8 cellular contexts compared by ENCODE assay signal in genomic region chr17:47894498-47895253, GRCh38. TPM values are rescaled to one million over a fixed set of nuclear protein-coding genes. Genes with fewer than 3 reads are reported as not detected.
A peak's percentile ranks its signal among the peaks of the same experiment; 100 is the strongest.
DNase-seq lines count a peak whose midpoint lies in the region; ATAC-seq and TF ChIP-seq lines count a peak whose summit lies in the region.

No MANE protein-coding gene starts in this region.

- peak overlapping the region; percentile 85 for H2AFZ ChIP-seq in fibroblast of lung (ENCODE audit: low read length)

- no peak for ATAC-seq in GM19395 (IDR thresholded peaks at IDR 0.05; ENCODE audit: unreplicated experiment)
- ATAC-seq in HG03039 (IDR thresholded peaks at IDR 0.05; ENCODE audit: unreplicated experiment): no peak
- no peak for ATAC-seq in HG02759 (IDR thresholded peaks at IDR 0.05; ENCODE audit: unreplicated experiment)

- intact Hi-C loops in prostate gland (cut with DNase I): loop anchor here (5.0 kb wide), 2 partner anchors 48 to 78 kb away; partner anchors contain the start of genes CDK5RAP3 and PNPO

- no peaks in the 10 kb centered on the region; the same call in 1 of the 2 replicates for H3K36me3 ChIP-seq in SK-N-MC (ENCODE audit: insufficient read depth, low read length)
- H3K36me3 ChIP-seq in fibroblast of lung (ENCODE audit: control insufficient read depth, insufficient read depth, low read length): no peaks in the 10 kb centered on the region
- no peaks in the 10 kb centered on the region for H3K36me3 ChIP-seq in prostate gland

- no peak for DNase-seq in SK-N-MC (ENCODE audit: low read depth, low spot score)
- no peak for DNase-seq in fibroblast of lung (ENCODE audit: low read depth in 2 of 2)
- no peak for DNase-seq in prostate gland (ENCODE audit: low spot score)
- DNase-seq in HuH-7.5 (ENCODE audit: low spot score): no peak

- H3K27me3 ChIP-seq in fibroblast of lung (ENCODE audit: control insufficient read depth, insufficient read depth, low read length): no peaks in the 10 kb centered on the region
- H3K27me3 ChIP-seq in prostate gland (replicated peaks; ENCODE audit: insufficient read depth): no peaks in the 10 kb centered on the region

- H3K4me3 ChIP-seq in GM08714 (ENCODE audit: low read length) (peak overlapping the region; percentile 78), SK-N-MC (peak overlapping the region; percentile 100), fibroblast of lung (replicated peaks in 1 of 4; ENCODE audit: control extremely low read depth in 1 of 4, insufficient read depth in 1 of 4, low read depth in 3 of 4, low read length in 4 of 4) (peak overlapping the region; percentile 71 to 90 (median 77)), prostate gland (peak overlapping the region; percentile 66 to 87)

- WGBS in prostate gland: 28% methylated on average over 10 of the region's 10 CpGs

- peak overlapping the region; percentile 73 for H3K4me2 ChIP-seq in fibroblast of lung (ENCODE audit: extremely low read depth, insufficient read depth, low read length)

- H3K4me1 ChIP-seq in fibroblast of lung (ENCODE audit: control insufficient read depth, extremely low read depth, insufficient read depth, low read length) (peaks cover 4% of the 10 kb centered on the region), prostate gland (replicated peaks) (no peaks in the 10 kb centered on the region)

- H3K9me3 ChIP-seq in SK-N-MC (ENCODE audit: low read depth, low read length) (no peaks in the 10 kb centered on the region), fibroblast of lung (ENCODE audit: control insufficient read depth, insufficient read depth, low read depth, low read length) (no peaks in the 10 kb centered on the region), prostate gland (no peaks in the 10 kb centered on the region)

- TF ChIP-seq POLR2A in prostate gland (IDR thresholded peaks at IDR 0.05): no peak

- H3K9ac ChIP-seq in SK-N-MC (ENCODE audit: insufficient read length) (peak overlapping the region; percentile 90), fibroblast of lung (ENCODE audit: insufficient read depth, low read length) (peak overlapping the region; percentile 61)

- H4K20me1 ChIP-seq in fibroblast of lung (ENCODE audit: control insufficient read depth, extremely low read depth, insufficient read depth, low read length): no peaks in the 10 kb centered on the region

- TF ChIP-seq CTCF in fibroblast of lung (conservative IDR thresholded peaks at IDR 0.05 in 1 of 2, IDR thresholded peaks at IDR 0.05 in 1 of 2; ENCODE audit: low read depth in 1 of 2, low read length in 2 of 2): no peak
- TF ChIP-seq CTCF in prostate gland (IDR thresholded peaks at IDR 0.05): no peak

- peaks cover 3% of the 10 kb centered on the region for H3K79me2 ChIP-seq in fibroblast of lung (ENCODE audit: control insufficient read depth, insufficient read depth, low read length)

- no peak overlapping the region for H3K27ac ChIP-seq in SK-N-MC
- peak overlapping the region; percentile 75 for H3K27ac ChIP-seq in fibroblast of lung (ENCODE audit: insufficient read depth, low read length)
- peak overlapping the region; percentile 92 to 96 for H3K27ac ChIP-seq in prostate gland

RNA-seq across cellular contexts. Expression of gene SP2, which starts 1.4 kb away (rescaled TPM):
- total RNA-seq in fibroblast of lung (0.26 and 1.5 TPM in 2 replicates), prostate gland (10 to 100 TPM; 15.2 to 15.8 TPM)
- 2.6 and 5.3 TPM in 2 replicates for polyA plus RNA-seq in fibroblast of lung
- 10.3 and 14.4 TPM in 2 replicates for polyA plus RNA-seq in fibroblast of lung (2012)
- 10.4 and 31.4 TPM in 2 replicates for polyA minus RNA-seq in fibroblast of lung (ENCODE audit: low replicate concordance)

RNA-seq across cellular contexts. Expression of gene SP6, which starts 43.7 kb away (rescaled TPM):
- total RNA-seq in fibroblast of lung (under 0.01 TPM in 1 of 2 replicates, not detected in the other), prostate gland (1 to 10 TPM; 1.4 to 3.1 TPM)
- polyA plus RNA-seq in fibroblast of lung: 0.07 and 0.11 TPM in 2 replicates
- 0.12 and 0.25 TPM in 2 replicates for polyA plus RNA-seq in fibroblast of lung (2012)
- not detected in 2 replicates for polyA minus RNA-seq in fibroblast of lung (ENCODE audit: low replicate concordance)

RNA-seq across cellular contexts. Expression of gene PNPO, which starts 46.7 kb away (rescaled TPM):
- total RNA-seq in fibroblast of lung (16.2 and 26.6 TPM in 2 replicates), prostate gland (10 to 100 TPM; 37.3 to 55.2 TPM)
- polyA plus RNA-seq in fibroblast of lung: 25.7 and 38.6 TPM in 2 replicates
- polyA plus RNA-seq in fibroblast of lung (2012): 10.3 and 18.9 TPM in 2 replicates
- 28.6 and 55.1 TPM in 2 replicates for polyA minus RNA-seq in fibroblast of lung (ENCODE audit: low replicate concordance)

RNA-seq across cellular contexts. Expression of gene SCRN2, which starts 53.6 kb away (rescaled TPM):
- total RNA-seq in fibroblast of lung: 22.3 and 40.8 TPM in 2 replicates
- 10.2 and 10.6 TPM in 2 replicates for polyA plus RNA-seq in fibroblast of lung
- polyA plus RNA-seq in fibroblast of lung (2012): 12.8 and 15.5 TPM in 2 replicates
- 23.8 and 24.3 TPM in 2 replicates for polyA minus RNA-seq in fibroblast of lung (ENCODE audit: low replicate concordance)
- total RNA-seq in prostate gland: 10 to 100 TPM; 32.6 to 44.4 TPM
